In genomic region chr20:4110885-4111284, GRCh38 we compare ENCODE assay signal across 18 cellular contexts. TPM values are rescaled to one million over a fixed set of nuclear protein-coding genes. Genes with fewer than 3 reads are reported as not detected.
DNase-seq lines count a peak whose midpoint lies in the region.
"Had no signal": no experiment of that assay in that cellular context is flagged by ENCODE, and none has a peak within 500 bp of the region (broad histone marks: within the 10 kb centered on the region; RNA-seq: fewer than 3 reads in every experiment).

No MANE protein-coding gene starts in this region.

- peaks cover 43% of the 10 kb centered on the region for H3K4me1 Mint-ChIP-seq in activated CD4-positive, alpha-beta T cell treated with anti-CD3 and anti-CD28 coated beads, Interleukin-2, amount 10 ng/mL, durations not matched to agents 24 days and 14 days

- peak overlapping the region in 1 of 2 experiments; percentile 23 for H3K18ac ChIP-seq in mesenchymal stem cell (ENCODE audit: low read depth in 1 of 2, low read length in 2 of 2)

- H3K9me3 ChIP-seq in BLaER1 (no peaks in the 10 kb centered on the region), SJCRH30 (replicated peaks) (no peaks in the 10 kb centered on the region), mesenchymal stem cell (ENCODE audit: control insufficient read depth, low read length) (no peaks in the 10 kb centered on the region)
- H3K9me3 ChIP-seq: Peyer's patch had no signal

- no peaks in the 10 kb centered on the region for H3K9me3 Mint-ChIP-seq in activated CD4-positive, alpha-beta T cell treated with anti-CD3 and anti-CD28 coated beads, Interleukin-2, amount 10 ng/mL, durations not matched to agents 24 days and 14 days

- no peaks in the 10 kb centered on the region for H3K27me3 ChIP-seq in BLaER1
- H3K27me3 ChIP-seq in SJCRH30, result no peaks in the 10 kb centered on the region
- peaks cover 0 to 13% of the 10 kb centered on the region in 2 experiments for H3K27me3 ChIP-seq in mesenchymal stem cell (ENCODE audit: control insufficient read depth in 1 of 2, insufficient read depth in 1 of 2, low read length in 2 of 2)
- H3K27me3 ChIP-seq: Peyer's patch had no signal

- no peaks in the 10 kb centered on the region for H3K36me3 Mint-ChIP-seq in activated CD4-positive, alpha-beta T cell treated with anti-CD3 and anti-CD28 coated beads, Interleukin-2, amount 10 ng/mL, durations not matched to agents 24 days and 14 days (ENCODE audit: low read depth)

- no peak overlapping the region for H2AFZ ChIP-seq in mesenchymal stem cell (ENCODE audit: low read depth, low read length)

- no peak overlapping the region for H3K4me3 Mint-ChIP-seq in activated CD4-positive, alpha-beta T cell treated with anti-CD3 and anti-CD28 coated beads, Interleukin-2, amount 10 ng/mL, durations not matched to agents 24 days and 14 days

- no peak for DNase-seq in activated CD4-positive, alpha-beta T cell treated with anti-CD3 and anti-CD28 coated beads, Interleukin-2, amount 10 ng/mL, durations not matched to agents 24 days and 14 days
- no peak for DNase-seq in activated CD4-positive, alpha-beta T cell treated with anti-CD3 and anti-CD28 coated beads, Interleukin-2, amount 50 U/mL, for 48 hours
- DNase-seq in SJCRH30, result peak; percentile 29 to 56
- no peak for DNase-seq in mesenchymal stem cell
- DNase-seq in T-helper 1 cell, result no peak
- no peak for DNase-seq in NCI-H526 (lab: John Stamatoyannopoulos, UW)
- no peak for DNase-seq in D341Med (ENCODE audit: low spot score)
- DNase-seq: DMS79; Kasumi-1; NCI-H1436; NCI-H1930; NCI-H2227 treated with DMSO at 0.1 percent for 48 hours; NCI-H510A; NCI-H774; NK-92 treated with Interleukin-12 subunit alpha and Interleukin-12 subunit beta, amount 100 ng/mL, for 24 hours; Peyer's patch had no signal

- H4K8ac ChIP-seq in mesenchymal stem cell (ENCODE audit: low read length), result no peak overlapping the region

- H3K4ac ChIP-seq in mesenchymal stem cell (ENCODE audit: low read depth in 1 of 2, low read length in 2 of 2), result no peak overlapping the region

- H3K9ac ChIP-seq in BLaER1, result no peak overlapping the region
- no peak overlapping the region for H3K9ac ChIP-seq in mesenchymal stem cell (ENCODE audit: low read length)

- H3K79me1 ChIP-seq in mesenchymal stem cell (replicated peaks; ENCODE audit: low read length, poor library complexity, severe bottlenecking), result no peaks in the 10 kb centered on the region

- H3K14ac ChIP-seq in mesenchymal stem cell (ENCODE audit: low read length in 2 of 2), result no peak overlapping the region

- no peaks in the 10 kb centered on the region for H3K36me3 ChIP-seq in BLaER1
- H3K36me3 ChIP-seq in SJCRH30, result no peaks in the 10 kb centered on the region
- H3K36me3 ChIP-seq in mesenchymal stem cell (ENCODE audit: control insufficient read depth in 1 of 2, insufficient read depth in 2 of 2, low read depth in 1 of 2, low read length in 2 of 2), result no peaks in the 10 kb centered on the region
- H3K36me3 ChIP-seq: Peyer's patch had no signal

- peak overlapping the region; percentile 0 for H2BK15ac ChIP-seq in mesenchymal stem cell (ENCODE audit: low read depth, poor library complexity, severe bottlenecking)

- H2AK5ac ChIP-seq in mesenchymal stem cell (ENCODE audit: low read length, severe bottlenecking), result no peak overlapping the region

- peak overlapping the region; percentile 8 to 82 for H2BK12ac ChIP-seq in mesenchymal stem cell (ENCODE audit: low read length in 2 of 2)

- H2BK5ac ChIP-seq in mesenchymal stem cell (ENCODE audit: low read depth, low read length, poor library complexity, severe bottlenecking), result no peak overlapping the region

- H4K91ac ChIP-seq in mesenchymal stem cell (ENCODE audit: low read length), result peak overlapping the region; percentile 91

- peak overlapping the region; percentile 57 for H2BK120ac ChIP-seq in mesenchymal stem cell (ENCODE audit: low read depth, low read length)

- H3K23ac ChIP-seq in mesenchymal stem cell (ENCODE audit: low read length in 2 of 2), result no peak overlapping the region

- peak overlapping the region; percentile 8; the same call in 1 of the 2 replicates for H3K4me2 ChIP-seq in BLaER1
- H3K4me2 ChIP-seq in mesenchymal stem cell (ENCODE audit: low read length, poor library complexity, severe bottlenecking), result no peak overlapping the region

- peaks cover 2% of the 10 kb centered on the region for H3K27me3 Mint-ChIP-seq in activated CD4-positive, alpha-beta T cell treated with anti-CD3 and anti-CD28 coated beads, Interleukin-2, amount 10 ng/mL, durations not matched to agents 24 days and 14 days

- H4K20me1 ChIP-seq in BLaER1, result no peaks in the 10 kb centered on the region

- peak overlapping the region; percentile 27 for H3K27ac Mint-ChIP-seq in activated CD4-positive, alpha-beta T cell treated with anti-CD3 and anti-CD28 coated beads, Interleukin-2, amount 10 ng/mL, durations not matched to agents 24 days and 14 days

- H3K4me1 ChIP-seq in BLaER1 (peaks cover 33% of the 10 kb centered on the region), SJCRH30 (0 out of 2 replicates have a peak, but pooled peaks cover 2% of the 10 kb centered on the region), mesenchymal stem cell (ENCODE audit: control insufficient read depth, insufficient read depth, low read depth, low read length) (peaks cover 14% of the 10 kb centered on the region)

- 94% methylated on average over 5 of the region's 5 CpGs for WGBS in mesenchymal stem cell

- 0 out of 2 replicates have a peak overlapping the region, but pooled peaks have one; percentile 8 for H3K27ac ChIP-seq in BLaER1
- H3K27ac ChIP-seq in SJCRH30, result no peak overlapping the region
- H3K27ac ChIP-seq in mesenchymal stem cell (ENCODE audit: low read length, poor library complexity, severe bottlenecking), result no peak overlapping the region
- H3K27ac ChIP-seq: 22Rv1, Peyer's patch had no signal

- intact Hi-C loops in activated CD4-positive, alpha-beta T cell treated with anti-CD3 and anti-CD28 coated beads, Interleukin-2, amount 10 ng/mL, durations not matched to agents 24 days and 14 days (cut with micrococcal nuclease), result no loop called here

- H3K4me3 ChIP-seq in BLaER1 (no peak overlapping the region), SJCRH30 (no peak overlapping the region), mesenchymal stem cell (ENCODE audit: insufficient read depth in 1 of 2, low read depth in 1 of 2, low read length in 2 of 2) (no peak overlapping the region)
- H3K4me3 ChIP-seq: Peyer's patch had no signal

RNA-seq across cellular contexts. Expression of gene SMOX, which starts 37.7 kb away (rescaled TPM):
- 25.4 and 26.6 TPM in 2 replicates for total RNA-seq in activated CD4-positive, alpha-beta T cell treated with anti-CD3 and anti-CD28 coated beads, Interleukin-2, amount 10 ng/mL, durations not matched to agents 24 days and 14 days
- 12.7 and 15.9 TPM in 2 replicates for total RNA-seq in SJCRH30 (2014; rRNA removed; shearing (Covaris generic))
- 48.3 TPM for polyA plus RNA-seq in mesenchymal stem cell (2013, experiment 1 of 2)
- 50.0 TPM for polyA plus RNA-seq in mesenchymal stem cell (2013, experiment 2 of 2)

Comparison
In these comparisons a context has a peak if more than half of its experiments do, and no peak if none do; other contexts are left out.
1. DNase-seq: peak in SJCRH30 (2 of 2); none in activated CD4-positive, alpha-beta T cell treated with anti-CD3 and anti-CD28 coated beads, Interleukin-2, amount 10 ng/mL, durations not matched to agents 24 days and 14 days (single experiment), activated CD4-positive, alpha-beta T cell treated with anti-CD3 and anti-CD28 coated beads, Interleukin-2, amount 50 U/mL, for 48 hours (0 of 2), mesenchymal stem cell (single experiment), T-helper 1 cell (0 of 5), NCI-H526 (0 of 2) and D341Med (single experiment).